ENCODE assay signal across 18 cellular contexts in genomic region chr9:37206121-37206620, GRCh38.
DNase-seq lines count a peak whose midpoint lies in the region; ATAC-seq and TF ChIP-seq lines count a peak whose summit lies in the region.
"Had no signal": no experiment of that assay in that cellular context is flagged by ENCODE, and none has a peak within 500 bp of the region (broad histone marks: within the 10 kb centered on the region; RNA-seq: fewer than 3 reads in every experiment).

No MANE protein-coding gene starts in this region.

- peaks cover 69% of the 10 kb centered on the region for H3K36me3 Mint-ChIP-seq in activated B cell treated with CpG ODN at 0.5 μM for 24 hours (ENCODE audit: low read depth)
- peaks cover 40% of the 10 kb centered on the region for H3K36me3 Mint-ChIP-seq in stimulated activated effector memory CD8-positive, alpha-beta T cell treated with anti-CD3 and anti-CD28 coated beads, Interleukin-12 subunit alpha, Interleukin-12 subunit beta, amount 100 ng/mL, for 72 hours

- peak overlapping the region; percentile 81 for H3K27ac ChIP-seq in DOHH2 (ENCODE audit: low read depth, low read length)
- no peak overlapping the region for H3K27ac ChIP-seq in HEK293 (ENCODE audit: extremely low read depth, low read depth, low read length)
- H3K27ac ChIP-seq: PC-9, RWPE1 had no signal

- no peak for DNase-seq in activated B cell treated with CpG ODN at 0.5 μM for 24 hours
- DNase-seq in stimulated activated effector memory CD8-positive, alpha-beta T cell treated with anti-CD3 and anti-CD28 coated beads, Interleukin-12 subunit alpha, Interleukin-12 subunit beta, amount 100 ng/mL, for 72 hours (ENCODE audit: low spot score in 2 of 2), result no peak
- DNase-seq in NCI-H510A (lab: John Stamatoyannopoulos, UW), result no peak
- DNase-seq: ACHN; DMS 273 treated with DMSO at 0.1 percent for 48 hours; GDM1; HFFc6; NCI-H1092 treated with DMSO at 0.1 percent for 48 hours; NCI-H146; NCI-H2029 treated with DMSO at 0.1 percent for 48 hours; NCI-H446 treated with DMSO at 0.1 percent for 48 hours; NK-92 treated with Interleukin-12 subunit alpha and Interleukin-12 subunit beta, amount 100 ng/mL, for 24 hours; PC-9 had no signal

- H3K36me3 ChIP-seq in DOHH2 (ENCODE audit: control insufficient read depth, low read length), result peaks cover 79% of the 10 kb centered on the region
- H3K36me3 ChIP-seq in HEK293 (ENCODE audit: control insufficient read depth in 2 of 2, insufficient read depth in 1 of 2, low read length in 2 of 2), result no peaks in the 10 kb centered on the region

- peaks cover 5% of the 10 kb centered on the region for H3K9me3 Mint-ChIP-seq in activated B cell treated with CpG ODN at 0.5 μM for 24 hours
- no peaks in the 10 kb centered on the region for H3K9me3 Mint-ChIP-seq in stimulated activated effector memory CD8-positive, alpha-beta T cell treated with anti-CD3 and anti-CD28 coated beads, Interleukin-12 subunit alpha, Interleukin-12 subunit beta, amount 100 ng/mL, for 72 hours

- CTCF ChIA-PET in HEK293 (lab: Yijun Ruan, JAX) (interaction anchor here (0.5 to 0.6 kb wide), 2 partner anchors 93 to 182 kb away, joined by 4 read pairs; no protein-coding TSS in a partner anchor), activated B cell treated with CpG ODN at 0.5 μM for 24 hours (lab: Charles Lee) (no interaction called here)

- peaks cover 94% of the 10 kb centered on the region for H3K79me2 ChIP-seq in DOHH2 (ENCODE audit: control insufficient read depth, low read length)

- no peak for ATAC-seq in activated B cell treated with CpG ODN at 0.5 μM for 24 hours (ENCODE audit: low read depth)
- no peak for ATAC-seq in stimulated activated effector memory CD8-positive, alpha-beta T cell treated with anti-CD3 and anti-CD28 coated beads, Interleukin-12 subunit alpha, Interleukin-12 subunit beta, amount 100 ng/mL, for 72 hours
- no peak for ATAC-seq in GM19023 (IDR thresholded peaks at IDR 0.05; ENCODE audit: unreplicated experiment)
- ATAC-seq in HG02678 (IDR thresholded peaks at IDR 0.05; ENCODE audit: unreplicated experiment), result no peak

- H3K4me1 ChIP-seq in DOHH2 (ENCODE audit: control insufficient read depth, low read length), result peaks cover 98% of the 10 kb centered on the region
- no peaks in the 10 kb centered on the region for H3K4me1 ChIP-seq in HEK293 (ENCODE audit: control insufficient read depth, insufficient read depth, low read length)

- H3F3A ChIP-seq in DOHH2 (ENCODE audit: control insufficient read depth, insufficient read depth), result peaks cover 24% of the 10 kb centered on the region

- peak overlapping the region; percentile 80 for H3K27ac Mint-ChIP-seq in activated B cell treated with CpG ODN at 0.5 μM for 24 hours
- H3K27ac Mint-ChIP-seq in stimulated activated effector memory CD8-positive, alpha-beta T cell treated with anti-CD3 and anti-CD28 coated beads, Interleukin-12 subunit alpha, Interleukin-12 subunit beta, amount 100 ng/mL, for 72 hours, result peak overlapping the region; percentile 15
- H3K27ac Mint-ChIP-seq: HFFc6 had no signal

- no peaks in the 10 kb centered on the region for H3K27me3 ChIP-seq in DOHH2 (ENCODE audit: control insufficient read depth, low read length)

- H3K9me3 ChIP-seq in DOHH2 (ENCODE audit: control insufficient read depth, insufficient read depth, low read length) (peaks cover 7% of the 10 kb centered on the region; the same call in 1 of the 2 replicates), HEK293 (ENCODE audit: control insufficient read depth, insufficient read depth, low read depth, low read length) (no peaks in the 10 kb centered on the region)

- no peaks in the 10 kb centered on the region for H3K9me2 ChIP-seq in DOHH2 (replicated peaks; ENCODE audit: control insufficient read depth, low read length)

- peaks cover 91% of the 10 kb centered on the region for H3K4me1 Mint-ChIP-seq in activated B cell treated with CpG ODN at 0.5 μM for 24 hours
- peaks cover 32% of the 10 kb centered on the region for H3K4me1 Mint-ChIP-seq in stimulated activated effector memory CD8-positive, alpha-beta T cell treated with anti-CD3 and anti-CD28 coated beads, Interleukin-12 subunit alpha, Interleukin-12 subunit beta, amount 100 ng/mL, for 72 hours

- intact Hi-C loops in activated B cell treated with CpG ODN at 0.5 μM for 24 hours (cut with micrococcal nuclease), result no loop called here

- no peaks in the 10 kb centered on the region for H3K27me3 Mint-ChIP-seq in activated B cell treated with CpG ODN at 0.5 μM for 24 hours

- peak overlapping the region; percentile 50 for H3K4me2 ChIP-seq in DOHH2 (ENCODE audit: low read length)
- H3K4me2 ChIP-seq: PC-9 had no signal

- H3K4me3 ChIP-seq in DOHH2 (ENCODE audit: low read length) (peak overlapping the region; percentile 28; the same call in 1 of the 2 replicates), HEK293 (ENCODE audit: low read depth, low read length) (no peak overlapping the region)
- H3K4me3 ChIP-seq: PC-9 had no signal

- POLR2A ChIA-PET in HEK293 (lab: Yijun Ruan, JAX) (no interaction called here), activated B cell treated with CpG ODN at 0.5 μM for 24 hours (lab: Charles Lee) (interaction anchor here (0.6 to 1.7 kb wide), 5 partner anchors 9 to 78 kb away, joined by 3 to 4 read pairs (median 3); no protein-coding TSS in a partner anchor)

- TF ChIP-seq CTCF in DOHH2 (IDR thresholded peaks at IDR 0.05; ENCODE audit: low read depth, low read length, poor library complexity, severe bottlenecking), result no peak
- no peak for TF ChIP-seq CTCF in HEK293 (tag by site-specific recombination; IDR thresholded peaks at IDR 0.05)
- no peak for TF ChIP-seq CTCF in activated B cell treated with CpG ODN at 0.5 μM for 24 hours (IDR thresholded peaks at IDR 0.05)

- no peaks in the 10 kb centered on the region for H4K20me1 ChIP-seq in DOHH2 (ENCODE audit: control insufficient read depth, insufficient read depth, low read depth, low read length)

- no peak overlapping the region for H3K4me3 Mint-ChIP-seq in activated B cell treated with CpG ODN at 0.5 μM for 24 hours
- no peak overlapping the region for H3K4me3 Mint-ChIP-seq in stimulated activated effector memory CD8-positive, alpha-beta T cell treated with anti-CD3 and anti-CD28 coated beads, Interleukin-12 subunit alpha, Interleukin-12 subunit beta, amount 100 ng/mL, for 72 hours
- H3K4me3 Mint-ChIP-seq: HFFc6 had no signal

TF ChIP-seq in HEK293, 187 proteins besides CTCF, POLR2A, EP300 and RAD21:
- no peak for TF ChIP-seq ZNF433 (tag by site-specific recombination; IDR thresholded peaks at IDR 0.05; ENCODE audit: low read depth)
- no peak for TF ChIP-seq ZNF768 (tag by site-specific recombination; IDR thresholded peaks at IDR 0.05)
- TF ChIP-seq ZSCAN23 (tag by site-specific recombination; IDR thresholded peaks at IDR 0.05), result no peak
- peak; percentile 35; the same call in 1 of the 2 replicates for TF ChIP-seq ZNF202 (tag by site-specific recombination; IDR thresholded peaks at IDR 0.05; ENCODE audit: borderline replicate concordance)
